In the genomic region with DNA sequence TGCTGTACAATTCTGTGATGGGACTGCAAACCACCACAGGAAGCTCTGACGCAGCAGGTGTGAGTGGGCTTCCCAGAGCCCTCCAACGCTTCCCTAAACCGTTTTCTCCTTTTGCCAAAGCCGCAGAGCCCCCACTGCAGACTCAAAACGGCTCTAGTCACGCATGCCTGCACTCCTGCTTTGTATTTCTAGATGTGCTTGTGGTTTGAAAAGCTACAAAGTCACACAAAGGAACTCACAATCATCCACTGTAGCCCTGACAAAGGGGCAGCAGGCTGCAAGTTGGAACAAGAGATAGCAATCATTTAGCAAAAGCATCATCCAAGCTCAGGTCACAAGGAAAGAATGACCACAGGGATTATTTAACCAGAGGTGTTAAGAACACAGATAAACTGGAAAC, we compare ENCODE assay signal across 11 cellular contexts.
DNase-seq lines count a peak whose midpoint lies in the region; ATAC-seq and TF ChIP-seq lines count a peak whose summit lies in the region.
"Had no signal": no experiment of that assay in that cellular context is flagged by ENCODE, and none has a peak within 500 bp of the region (broad histone marks: within the 10 kb centered on the region; RNA-seq: fewer than 3 reads in every experiment).

No MANE protein-coding gene starts in this region.

- no peak for TF ChIP-seq POLR2A in thyroid gland (IDR thresholded peaks at IDR 0.05)

- CTCF ChIA-PET in SK-N-SH (lab: Yijun Ruan, JAX) = interaction anchor here (1.1 to 2.6 kb wide), 3 partner anchors 7 to 51 kb away, joined by 3 to 7 read pairs (median 7); no protein-coding TSS in a partner anchor

- TF ChIP-seq RAD21 in SK-N-SH (IDR thresholded peaks at IDR 0.05; ENCODE audit: low read length) = no peak

- peaks cover 5% of the 10 kb centered on the region for H3K36me3 ChIP-seq in left ventricle myocardium inferior
- no peaks in the 10 kb centered on the region for H3K36me3 ChIP-seq in thyroid gland
- peaks cover 9 to 21% of the 10 kb centered on the region in 2 experiments for H3K36me3 ChIP-seq in SK-N-SH (replicated peaks in 1 of 2; ENCODE audit: control insufficient read depth in 1 of 2, insufficient read depth in 2 of 2, low read length in 1 of 2)

- 36 to 64% methylated on average over 6 of the region's 6 CpGs for WGBS in thyroid gland, 2 donors
- 93% methylated on average over 6 of the region's 6 CpGs for WGBS in SK-N-SH (ENCODE audit: low lambda C conversion rate)

- H3K27me3 ChIP-seq in left ventricle myocardium inferior (ENCODE audit: low read depth) (no peaks in the 10 kb centered on the region), thyroid gland (no peaks in the 10 kb centered on the region), SK-N-SH (ENCODE audit: insufficient read depth) (no peaks in the 10 kb centered on the region)

- POLR2A ChIA-PET in SK-N-SH (lab: Yijun Ruan, JAX) = no interaction called here

- TF ChIP-seq CTCF in left ventricle myocardium inferior (IDR thresholded peaks at IDR 0.05; ENCODE audit: borderline replicate concordance) (no peak), thyroid gland (IDR thresholded peaks at IDR 0.05) (no peak), SK-N-SH (IDR thresholded peaks at IDR 0.05) (no peak)

- H3K4me1 ChIP-seq in left ventricle myocardium inferior (peaks cover 65% of the 10 kb centered on the region), thyroid gland (peaks cover 29 to 42% of the 10 kb centered on the region in 2 donors), SK-N-SH (ENCODE audit: control insufficient read depth in 1 of 2, insufficient read depth in 2 of 2, low read depth in 1 of 2, low read length in 1 of 2) (no peaks in the 10 kb centered on the region)

- H3F3A ChIP-seq in SK-N-SH (replicated peaks; ENCODE audit: insufficient read depth) = no peaks in the 10 kb centered on the region

- no peaks in the 10 kb centered on the region for H4K20me1 ChIP-seq in SK-N-SH (ENCODE audit: insufficient read depth)

- TF ChIP-seq EP300 in SK-N-SH (IDR thresholded peaks at IDR 0.05; ENCODE audit: borderline replicate concordance in 1 of 2, low read depth in 1 of 2, low read length in 1 of 2) = no peak

- H3K9me3 ChIP-seq in left ventricle myocardium inferior (replicated peaks) (no peaks in the 10 kb centered on the region), thyroid gland (no peaks in the 10 kb centered on the region), SK-N-SH (no peaks in the 10 kb centered on the region)

- H3K79me2 ChIP-seq in SK-N-SH (ENCODE audit: insufficient read depth) = no peaks in the 10 kb centered on the region

- H3K4me3 ChIP-seq in left ventricle myocardium inferior (peak overlapping the region; percentile 64), thyroid gland (replicated peaks in 1 of 3) (no peak overlapping the region), SK-N-SH (ENCODE audit: low read depth in 2 of 2, low read length in 1 of 2) (no peak overlapping the region)
- H3K4me3 ChIP-seq: GM23338 had no signal

- H3K27ac ChIP-seq in left ventricle myocardium inferior (replicated peaks) (peak overlapping the region; percentile 88), thyroid gland (peak overlapping the region; percentile 50 to 62 (median 57)), SK-N-SH (ENCODE audit: low read depth in 2 of 2, low read length in 1 of 2) (no peak overlapping the region)

- no peak overlapping the region for H2AFZ ChIP-seq in SK-N-SH (ENCODE audit: low read depth)
- H2AFZ ChIP-seq: GM23338 had no signal

- intact Hi-C loops in left ventricle myocardium inferior (cut with micrococcal nuclease) = no loop called here
- intact Hi-C loops in Right ventricle myocardium inferior (cut with DNase I) = no loop called here
- intact Hi-C loops in thyroid gland (cut with DNase I) = no loop called here

- H3K9me2 ChIP-seq in SK-N-SH = no peaks in the 10 kb centered on the region

- ATAC-seq in Right ventricle myocardium inferior (no peak), HG03045 (IDR thresholded peaks at IDR 0.05; ENCODE audit: unreplicated experiment) (peak; percentile 36), HG03108 (IDR thresholded peaks at IDR 0.05; ENCODE audit: unreplicated experiment) (no peak)
- ATAC-seq: esophagus mucosa, GM23338 had no signal

- no peak overlapping the region for H3K9ac ChIP-seq in SK-N-SH

- H3K4me2 ChIP-seq in SK-N-SH = no peak overlapping the region
- H3K4me2 ChIP-seq: GM23338 had no signal

- no peak for DNase-seq in left ventricle myocardium inferior
- no peak for DNase-seq in Right ventricle myocardium inferior (ENCODE audit: missing footprints)
- DNase-seq in SIG-M5 treated with dmso at 0.1 percent for 504 hours (lab: John Stamatoyannopoulos, UW; ENCODE audit: unreplicated experiment) = peak; percentile 74
- DNase-seq in thyroid gland = peak; percentile 37 to 47
- DNase-seq in SK-N-SH = no peak
- no peak for DNase-seq in GDM1 (lab: John Stamatoyannopoulos, UW)
- DNase-seq: aorta had no signal

TF ChIP-seq in SK-N-SH, 30 proteins besides CTCF, POLR2A, EP300 and RAD21:
- no peak for TF ChIP-seq TCF12 (IDR thresholded peaks at IDR 0.05)
- TF ChIP-seq, protein P1, sequence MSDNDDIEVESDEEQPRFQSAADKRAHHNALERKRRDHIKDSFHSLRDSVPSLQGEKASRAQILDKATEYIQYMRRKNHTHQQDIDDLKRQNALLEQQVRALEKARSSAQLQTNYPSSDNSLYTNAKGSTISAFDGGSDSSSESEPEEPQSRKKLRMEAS (IDR thresholded peaks at IDR 0.05; ENCODE audit: low read depth) = no peak
- no peak for TF ChIP-seq NFIC (IDR thresholded peaks at IDR 0.05; ENCODE audit: borderline replicate concordance)
- TF ChIP-seq JUND (IDR thresholded peaks at IDR 0.05) = no peak
- TF ChIP-seq NRF1 (IDR thresholded peaks at IDR 0.05; ENCODE audit: low read depth, low read length) = no peak
- no peak for TF ChIP-seq SMC3 (IDR thresholded peaks at IDR 0.05; ENCODE audit: low read depth, low read length)
- TF ChIP-seq GABPA (IDR thresholded peaks at IDR 0.05; ENCODE audit: low read depth) = no peak
- TF ChIP-seq, protein P2, sequence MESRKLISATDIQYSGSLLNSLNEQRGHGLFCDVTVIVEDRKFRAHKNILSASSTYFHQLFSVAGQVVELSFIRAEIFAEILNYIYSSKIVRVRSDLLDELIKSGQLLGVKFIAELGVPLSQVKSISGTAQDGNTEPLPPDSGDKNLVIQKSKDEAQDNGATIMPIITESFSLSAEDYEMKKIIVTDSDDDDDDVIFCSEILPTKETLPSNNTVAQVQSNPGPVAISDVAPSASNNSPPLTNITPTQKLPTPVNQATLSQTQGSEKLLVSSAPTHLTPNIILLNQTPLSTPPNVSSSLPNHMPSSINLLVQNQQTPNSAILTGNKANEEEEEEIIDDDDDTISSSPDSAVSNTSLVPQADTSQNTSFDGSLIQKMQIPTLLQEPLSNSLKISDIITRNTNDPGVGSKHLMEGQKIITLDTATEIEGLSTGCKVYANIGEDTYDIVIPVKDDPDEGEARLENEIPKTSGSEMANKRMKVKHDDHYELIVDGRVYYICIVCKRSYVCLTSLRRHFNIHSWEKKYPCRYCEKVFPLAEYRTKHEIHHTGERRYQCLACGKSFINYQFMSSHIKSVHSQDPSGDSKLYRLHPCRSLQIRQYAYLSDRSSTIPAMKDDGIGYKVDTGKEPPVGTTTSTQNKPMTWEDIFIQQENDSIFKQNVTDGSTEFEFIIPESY (IDR thresholded peaks at IDR 0.05; ENCODE audit: borderline replicate concordance, low read depth) = no peak
- TF ChIP-seq POLR2AphosphoS5 (IDR thresholded peaks at IDR 0.05; ENCODE audit: low read depth, low read length) = no peak
- no peak for TF ChIP-seq TEAD4 (IDR thresholded peaks at IDR 0.05; ENCODE audit: borderline replicate concordance, insufficient read depth)
- TF ChIP-seq, protein P3, sequence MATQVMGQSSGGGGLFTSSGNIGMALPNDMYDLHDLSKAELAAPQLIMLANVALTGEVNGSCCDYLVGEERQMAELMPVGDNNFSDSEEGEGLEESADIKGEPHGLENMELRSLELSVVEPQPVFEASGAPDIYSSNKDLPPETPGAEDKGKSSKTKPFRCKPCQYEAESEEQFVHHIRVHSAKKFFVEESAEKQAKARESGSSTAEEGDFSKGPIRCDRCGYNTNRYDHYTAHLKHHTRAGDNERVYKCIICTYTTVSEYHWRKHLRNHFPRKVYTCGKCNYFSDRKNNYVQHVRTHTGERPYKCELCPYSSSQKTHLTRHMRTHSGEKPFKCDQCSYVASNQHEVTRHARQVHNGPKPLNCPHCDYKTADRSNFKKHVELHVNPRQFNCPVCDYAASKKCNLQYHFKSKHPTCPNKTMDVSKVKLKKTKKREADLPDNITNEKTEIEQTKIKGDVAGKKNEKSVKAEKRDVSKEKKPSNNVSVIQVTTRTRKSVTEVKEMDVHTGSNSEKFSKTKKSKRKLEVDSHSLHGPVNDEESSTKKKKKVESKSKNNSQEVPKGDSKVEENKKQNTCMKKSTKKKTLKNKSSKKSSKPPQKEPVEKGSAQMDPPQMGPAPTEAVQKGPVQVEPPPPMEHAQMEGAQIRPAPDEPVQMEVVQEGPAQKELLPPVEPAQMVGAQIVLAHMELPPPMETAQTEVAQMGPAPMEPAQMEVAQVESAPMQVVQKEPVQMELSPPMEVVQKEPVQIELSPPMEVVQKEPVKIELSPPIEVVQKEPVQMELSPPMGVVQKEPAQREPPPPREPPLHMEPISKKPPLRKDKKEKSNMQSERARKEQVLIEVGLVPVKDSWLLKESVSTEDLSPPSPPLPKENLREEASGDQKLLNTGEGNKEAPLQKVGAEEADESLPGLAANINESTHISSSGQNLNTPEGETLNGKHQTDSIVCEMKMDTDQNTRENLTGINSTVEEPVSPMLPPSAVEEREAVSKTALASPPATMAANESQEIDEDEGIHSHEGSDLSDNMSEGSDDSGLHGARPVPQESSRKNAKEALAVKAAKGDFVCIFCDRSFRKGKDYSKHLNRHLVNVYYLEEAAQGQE (IDR thresholded peaks at IDR 0.05; ENCODE audit: low read depth, low read length) = no peak
- TF ChIP-seq FOSL2 (IDR thresholded peaks at IDR 0.05; ENCODE audit: borderline replicate concordance, low read depth) = no peak
- TF ChIP-seq, protein P4, sequence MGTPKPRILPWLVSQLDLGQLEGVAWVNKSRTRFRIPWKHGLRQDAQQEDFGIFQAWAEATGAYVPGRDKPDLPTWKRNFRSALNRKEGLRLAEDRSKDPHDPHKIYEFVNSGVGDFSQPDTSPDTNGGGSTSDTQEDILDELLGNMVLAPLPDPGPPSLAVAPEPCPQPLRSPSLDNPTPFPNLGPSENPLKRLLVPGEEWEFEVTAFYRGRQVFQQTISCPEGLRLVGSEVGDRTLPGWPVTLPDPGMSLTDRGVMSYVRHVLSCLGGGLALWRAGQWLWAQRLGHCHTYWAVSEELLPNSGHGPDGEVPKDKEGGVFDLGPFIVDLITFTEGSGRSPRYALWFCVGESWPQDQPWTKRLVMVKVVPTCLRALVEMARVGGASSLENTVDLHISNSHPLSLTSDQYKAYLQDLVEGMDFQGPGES (IDR thresholded peaks at IDR 0.05; ENCODE audit: low read depth, low read length) = no peak
- TF ChIP-seq ELF1 (IDR thresholded peaks at IDR 0.05) = no peak
- no peak for TF ChIP-seq TAF1 (IDR thresholded peaks at IDR 0.05; ENCODE audit: borderline replicate concordance, low read depth, low read length)
- TF ChIP-seq RFX5 (IDR thresholded peaks at IDR 0.05; ENCODE audit: low read length) = no peak
TF ChIP-seq in SK-N-SH: peak in this region for 0.

Comparison
In these comparisons a context has a peak if more than half of its experiments do, and no peak if none do; other contexts are left out.
1. DNase-seq: peak in SIG-M5 treated with dmso at 0.1 percent for 504 hours (single experiment) and thyroid gland (2 of 2); none in left ventricle myocardium inferior (single experiment), Right ventricle myocardium inferior (single experiment), SK-N-SH (single experiment) and GDM1 (single experiment).
2. H3K27ac ChIP-seq: peak in left ventricle myocardium inferior (single experiment) and thyroid gland (3 of 3); none in SK-N-SH (0 of 2).